In the genomic region with DNA sequence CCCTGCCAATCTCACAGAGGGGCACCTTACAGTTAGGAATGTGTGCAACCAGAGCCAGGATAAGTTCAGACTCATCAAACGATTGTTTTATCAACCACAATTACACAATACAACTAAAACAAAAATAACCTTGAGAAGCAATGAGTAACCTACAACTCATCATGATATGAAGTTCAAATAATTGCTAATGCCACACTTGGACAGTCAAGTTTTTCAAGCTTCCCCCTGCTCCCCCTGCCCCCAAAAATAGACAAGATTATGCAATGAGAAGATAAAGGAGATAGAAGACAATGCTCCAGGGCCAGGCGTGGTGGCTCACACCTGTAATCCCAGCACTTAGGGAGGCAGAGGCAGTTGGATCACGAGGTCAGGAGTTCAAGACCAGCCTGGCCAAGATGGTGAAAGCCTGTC, we compare ENCODE assay signal across 1 cellular context.
TF ChIP-seq lines count a peak whose summit lies in the region.

No MANE protein-coding gene starts in this region.

TF ChIP-seq in HepG2, 621 proteins besides CTCF, POLR2A, EP300 and RAD21 (continued from another document):
- TF ChIP-seq, protein P1, sequence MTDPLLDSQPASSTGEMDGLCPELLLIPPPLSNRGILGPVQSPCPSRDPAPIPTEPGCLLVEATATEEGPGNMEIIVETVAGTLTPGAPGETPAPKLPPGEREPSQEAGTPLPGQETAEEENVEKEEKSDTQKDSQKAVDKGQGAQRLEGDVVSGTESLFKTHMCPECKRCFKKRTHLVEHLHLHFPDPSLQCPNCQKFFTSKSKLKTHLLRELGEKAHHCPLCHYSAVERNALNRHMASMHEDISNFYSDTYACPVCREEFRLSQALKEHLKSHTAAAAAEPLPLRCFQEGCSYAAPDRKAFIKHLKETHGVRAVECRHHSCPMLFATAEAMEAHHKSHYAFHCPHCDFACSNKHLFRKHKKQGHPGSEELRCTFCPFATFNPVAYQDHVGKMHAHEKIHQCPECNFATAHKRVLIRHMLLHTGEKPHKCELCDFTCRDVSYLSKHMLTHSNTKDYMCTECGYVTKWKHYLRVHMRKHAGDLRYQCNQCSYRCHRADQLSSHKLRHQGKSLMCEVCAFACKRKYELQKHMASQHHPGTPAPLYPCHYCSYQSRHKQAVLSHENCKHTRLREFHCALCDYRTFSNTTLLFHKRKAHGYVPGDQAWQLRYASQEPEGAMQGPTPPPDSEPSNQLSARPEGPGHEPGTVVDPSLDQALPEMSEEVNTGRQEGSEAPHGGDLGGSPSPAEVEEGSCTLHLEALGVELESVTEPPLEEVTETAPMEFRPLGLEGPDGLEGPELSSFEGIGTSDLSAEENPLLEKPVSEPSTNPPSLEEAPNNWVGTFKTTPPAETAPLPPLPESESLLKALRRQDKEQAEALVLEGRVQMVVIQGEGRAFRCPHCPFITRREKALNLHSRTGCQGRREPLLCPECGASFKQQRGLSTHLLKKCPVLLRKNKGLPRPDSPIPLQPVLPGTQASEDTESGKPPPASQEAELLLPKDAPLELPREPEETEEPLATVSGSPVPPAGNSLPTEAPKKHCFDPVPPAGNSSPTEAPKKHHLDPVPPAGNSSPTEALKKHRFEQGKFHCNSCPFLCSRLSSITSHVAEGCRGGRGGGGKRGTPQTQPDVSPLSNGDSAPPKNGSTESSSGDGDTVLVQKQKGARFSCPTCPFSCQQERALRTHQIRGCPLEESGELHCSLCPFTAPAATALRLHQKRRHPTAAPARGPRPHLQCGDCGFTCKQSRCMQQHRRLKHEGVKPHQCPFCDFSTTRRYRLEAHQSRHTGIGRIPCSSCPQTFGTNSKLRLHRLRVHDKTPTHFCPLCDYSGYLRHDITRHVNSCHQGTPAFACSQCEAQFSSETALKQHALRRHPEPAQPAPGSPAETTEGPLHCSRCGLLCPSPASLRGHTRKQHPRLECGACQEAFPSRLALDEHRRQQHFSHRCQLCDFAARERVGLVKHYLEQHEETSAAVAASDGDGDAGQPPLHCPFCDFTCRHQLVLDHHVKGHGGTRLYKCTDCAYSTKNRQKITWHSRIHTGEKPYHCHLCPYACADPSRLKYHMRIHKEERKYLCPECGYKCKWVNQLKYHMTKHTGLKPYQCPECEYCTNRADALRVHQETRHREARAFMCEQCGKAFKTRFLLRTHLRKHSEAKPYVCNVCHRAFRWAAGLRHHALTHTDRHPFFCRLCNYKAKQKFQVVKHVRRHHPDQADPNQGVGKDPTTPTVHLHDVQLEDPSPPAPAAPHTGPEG (CRISPR knock-in tag; IDR thresholded peaks at IDR 0.05) = no peak
- TF ChIP-seq JARID2 (CRISPR knock-in tag; IDR thresholded peaks at IDR 0.05; ENCODE audit: insufficient replicate concordance) (no peak), ZNF761 (CRISPR knock-in tag; conservative IDR thresholded peaks at IDR 0.05) (no peak), HOXA9 (CRISPR knock-in tag; IDR thresholded peaks at IDR 0.05; ENCODE audit: borderline replicate concordance) (no peak), ZNF224 (CRISPR knock-in tag; IDR thresholded peaks at IDR 0.05) (no peak), EED (CRISPR knock-in tag; IDR thresholded peaks at IDR 0.05) (no peak), ZNF772 (CRISPR knock-in tag; IDR thresholded peaks at IDR 0.05) (no peak), ATF1 (CRISPR knock-in tag; IDR thresholded peaks at IDR 0.05) (no peak), ZBTB26 (CRISPR knock-in tag; IDR thresholded peaks at IDR 0.05; ENCODE audit: borderline replicate concordance) (no peak), CBFB (CRISPR knock-in tag; IDR thresholded peaks at IDR 0.05) (0 out of 2 replicates have a peak, but pooled peaks have one; percentile 41), KLF13 (CRISPR knock-in tag; IDR thresholded peaks at IDR 0.05) (no peak), ZNF780A (CRISPR knock-in tag; IDR thresholded peaks at IDR 0.05) (no peak), NR0B2 (CRISPR knock-in tag; IDR thresholded peaks at IDR 0.05) (no peak), ATF7 (IDR thresholded peaks at IDR 0.05) (no peak), ATF7 (CRISPR knock-in tag; IDR thresholded peaks at IDR 0.05) (no peak), YEATS4 (CRISPR knock-in tag; IDR thresholded peaks at IDR 0.05; ENCODE audit: borderline replicate concordance) (no peak), CREBL2 (CRISPR knock-in tag; IDR thresholded peaks at IDR 0.05; ENCODE audit: borderline replicate concordance) (no peak), DNMT1 (CRISPR knock-in tag; IDR thresholded peaks at IDR 0.05) (no peak), CHD2 (IDR thresholded peaks at IDR 0.05; ENCODE audit: low read depth, low read length) (no peak), THAP9 (CRISPR knock-in tag; IDR thresholded peaks at IDR 0.05; ENCODE audit: borderline replicate concordance) (no peak), TRIM24 (CRISPR knock-in tag; IDR thresholded peaks at IDR 0.05) (no peak), ZNF30 (CRISPR knock-in tag; IDR thresholded peaks at IDR 0.05) (no peak)
- TF ChIP-seq, protein P2, sequence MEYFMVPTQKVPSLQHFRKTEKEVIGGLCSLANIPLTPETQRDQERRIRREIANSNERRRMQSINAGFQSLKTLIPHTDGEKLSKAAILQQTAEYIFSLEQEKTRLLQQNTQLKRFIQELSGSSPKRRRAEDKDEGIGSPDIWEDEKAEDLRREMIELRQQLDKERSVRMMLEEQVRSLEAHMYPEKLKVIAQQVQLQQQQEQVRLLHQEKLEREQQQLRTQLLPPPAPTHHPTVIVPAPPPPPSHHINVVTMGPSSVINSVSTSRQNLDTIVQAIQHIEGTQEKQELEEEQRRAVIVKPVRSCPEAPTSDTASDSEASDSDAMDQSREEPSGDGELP (IDR thresholded peaks at IDR 0.05; ENCODE audit: borderline replicate concordance, low read depth) = no peak
- TF ChIP-seq, protein P3, sequence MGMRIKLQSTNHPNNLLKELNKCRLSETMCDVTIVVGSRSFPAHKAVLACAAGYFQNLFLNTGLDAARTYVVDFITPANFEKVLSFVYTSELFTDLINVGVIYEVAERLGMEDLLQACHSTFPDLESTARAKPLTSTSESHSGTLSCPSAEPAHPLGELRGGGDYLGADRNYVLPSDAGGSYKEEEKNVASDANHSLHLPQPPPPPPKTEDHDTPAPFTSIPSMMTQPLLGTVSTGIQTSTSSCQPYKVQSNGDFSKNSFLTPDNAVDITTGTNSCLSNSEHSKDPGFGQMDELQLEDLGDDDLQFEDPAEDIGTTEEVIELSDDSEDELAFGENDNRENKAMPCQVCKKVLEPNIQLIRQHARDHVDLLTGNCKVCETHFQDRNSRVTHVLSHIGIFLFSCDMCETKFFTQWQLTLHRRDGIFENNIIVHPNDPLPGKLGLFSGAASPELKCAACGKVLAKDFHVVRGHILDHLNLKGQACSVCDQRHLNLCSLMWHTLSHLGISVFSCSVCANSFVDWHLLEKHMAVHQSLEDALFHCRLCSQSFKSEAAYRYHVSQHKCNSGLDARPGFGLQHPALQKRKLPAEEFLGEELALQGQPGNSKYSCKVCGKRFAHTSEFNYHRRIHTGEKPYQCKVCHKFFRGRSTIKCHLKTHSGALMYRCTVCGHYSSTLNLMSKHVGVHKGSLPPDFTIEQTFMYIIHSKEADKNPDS (CRISPR knock-in tag; IDR thresholded peaks at IDR 0.05) = no peak
- TF ChIP-seq, protein P4, sequence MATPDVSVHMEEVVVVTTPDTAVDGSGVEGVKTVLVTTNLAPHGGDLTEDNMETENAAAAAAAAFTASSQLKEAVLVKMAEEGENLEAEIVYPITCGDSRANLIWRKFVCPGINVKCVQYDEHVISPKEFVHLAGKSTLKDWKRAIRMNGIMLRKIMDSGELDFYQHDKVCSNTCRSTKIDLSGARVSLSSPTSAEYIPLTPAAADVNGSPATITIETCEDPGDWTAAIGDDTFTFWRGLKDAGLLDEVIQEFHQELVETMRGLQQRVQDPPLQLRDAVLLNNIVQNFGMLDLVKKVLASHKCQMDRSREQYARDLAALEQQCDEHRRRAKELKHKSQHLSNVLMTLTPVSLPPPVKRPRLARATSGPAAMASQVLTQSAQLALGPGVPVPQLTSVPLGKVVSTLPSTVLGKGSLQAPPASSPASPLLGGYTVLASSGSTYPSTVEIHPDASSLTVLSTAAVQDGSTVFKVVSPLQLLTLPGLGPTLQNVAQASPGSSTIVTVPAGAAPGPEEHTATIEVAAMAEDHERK (CRISPR knock-in tag; IDR thresholded peaks at IDR 0.05; ENCODE audit: low read depth) = no peak
- TF ChIP-seq, protein P5, sequence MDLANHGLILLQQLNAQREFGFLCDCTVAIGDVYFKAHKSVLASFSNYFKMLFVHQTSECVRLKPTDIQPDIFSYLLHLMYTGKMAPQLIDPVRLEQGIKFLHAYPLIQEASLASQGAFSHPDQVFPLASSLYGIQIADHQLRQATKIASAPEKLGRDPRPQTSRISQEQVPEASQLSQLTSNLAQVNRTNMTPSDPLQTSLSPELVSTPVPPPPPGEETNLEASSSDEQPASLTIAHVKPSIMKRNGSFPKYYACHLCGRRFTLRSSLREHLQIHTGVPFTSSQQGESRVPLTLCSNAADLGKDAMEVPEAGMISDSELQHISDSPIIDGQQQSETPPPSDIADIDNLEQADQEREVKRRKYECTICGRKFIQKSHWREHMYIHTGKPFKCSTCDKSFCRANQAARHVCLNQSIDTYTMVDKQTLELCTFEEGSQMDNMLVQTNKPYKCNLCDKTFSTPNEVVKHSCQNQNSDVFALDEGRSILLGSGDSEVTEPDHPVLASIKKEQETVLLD (CRISPR knock-in tag; IDR thresholded peaks at IDR 0.05; ENCODE audit: low read depth) = no peak
- TF ChIP-seq, protein P6, sequence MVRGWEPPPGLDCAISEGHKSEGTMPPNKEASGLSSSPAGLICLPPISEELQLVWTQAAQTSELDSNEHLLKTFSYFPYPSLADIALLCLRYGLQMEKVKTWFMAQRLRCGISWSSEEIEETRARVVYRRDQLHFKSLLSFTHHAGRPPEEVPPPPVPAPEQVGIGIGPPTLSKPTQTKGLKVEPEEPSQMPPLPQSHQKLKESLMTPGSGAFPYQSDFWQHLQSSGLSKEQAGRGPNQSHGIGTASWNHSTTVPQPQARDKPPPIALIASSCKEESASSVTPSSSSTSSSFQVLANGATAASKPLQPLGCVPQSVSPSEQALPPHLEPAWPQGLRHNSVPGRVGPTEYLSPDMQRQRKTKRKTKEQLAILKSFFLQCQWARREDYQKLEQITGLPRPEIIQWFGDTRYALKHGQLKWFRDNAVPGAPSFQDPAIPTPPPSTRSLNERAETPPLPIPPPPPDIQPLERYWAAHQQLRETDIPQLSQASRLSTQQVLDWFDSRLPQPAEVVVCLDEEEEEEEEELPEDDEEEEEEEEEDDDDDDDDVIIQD (CRISPR knock-in tag; IDR thresholded peaks at IDR 0.05; ENCODE audit: low read depth) = no peak
TF ChIP-seq in HepG2: peak in this region for 63.
